23 cellular contexts compared by ENCODE assay signal in the genomic region with DNA sequence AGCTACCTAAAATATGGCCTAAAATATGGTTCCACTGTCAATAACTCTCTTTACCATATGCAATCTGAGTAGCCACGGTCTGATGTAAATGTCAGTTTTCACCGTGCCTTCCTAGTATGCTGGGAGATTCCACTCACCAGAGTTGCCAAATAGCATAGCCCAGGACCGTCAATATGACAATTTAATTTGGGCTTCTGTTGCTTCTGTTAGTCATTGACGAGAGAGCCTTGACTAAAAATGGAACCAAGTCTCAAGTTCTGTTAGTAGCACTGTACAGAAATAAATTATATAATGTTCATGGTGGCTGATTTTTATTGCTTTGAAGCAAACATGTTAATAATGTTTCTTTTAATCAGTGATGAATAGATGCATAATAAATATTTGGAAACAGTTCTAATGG.
A peak's percentile ranks its signal among the peaks of the same experiment; 100 is the strongest.
DNase-seq lines count a peak whose midpoint lies in the region; ATAC-seq, FAIRE-seq and TF ChIP-seq lines count a peak whose summit lies in the region.
"Had no signal": no experiment of that assay in that cellular context is flagged by ENCODE, and none has a peak within 500 bp of the region (broad histone marks: within the 10 kb centered on the region; RNA-seq: fewer than 3 reads in every experiment).

No MANE protein-coding gene starts in this region.

- peak overlapping the region; percentile 53 for H3K4me3 ChIP-seq in Loucy (ENCODE audit: low read length, poor library complexity, severe bottlenecking)
- H3K4me3 ChIP-seq in astrocyte (ENCODE audit: insufficient read depth, low read depth, low read length) = no peak overlapping the region
- no peak overlapping the region for H3K4me3 ChIP-seq in osteoblast (ENCODE audit: insufficient read depth, low read length)
- no peak overlapping the region for H3K4me3 ChIP-seq in gastrocnemius medialis
- H3K4me3 ChIP-seq: ascending aorta, transverse colon had no signal

- intact Hi-C loops in activated CD4-positive, alpha-beta T cell treated with anti-CD3 and anti-CD28 coated beads for 36 hours (cut with DNase I, micrococcal nuclease) = loop anchor here (1.0 to 5.0 kb wide), 6 partner anchors 107 to 222 kb away; no protein-coding TSS in a partner anchor
- intact Hi-C loops in gastrocnemius medialis (cut with DNase I; ENCODE audit: low total_unique reads) = no loop called here
- intact Hi-C loops in activated CD8-positive, alpha-beta T cell treated with anti-CD3 and anti-CD28 coated beads for 36 hours (cut with micrococcal nuclease) = no loop called here

- H3K9ac ChIP-seq in Loucy (ENCODE audit: low read depth, low read length, poor library complexity, severe bottlenecking) (no peak overlapping the region), astrocyte (ENCODE audit: low read length) (no peak overlapping the region)

- FAIRE-seq in astrocyte (lab: Jason Lieb, UNC) = no peak
- FAIRE-seq: HTR-8/SVneo had no signal

- TF ChIP-seq CTCF in Loucy (conservative IDR thresholded peaks at IDR 0.05; ENCODE audit: low read length) (no peak), astrocyte (IDR thresholded peaks at IDR 0.05; ENCODE audit: insufficient read depth, low read depth, low read length) (no peak), osteoblast (IDR thresholded peaks at IDR 0.05; ENCODE audit: extremely low read depth, low read depth, low read length) (no peak), gastrocnemius medialis (IDR thresholded peaks at IDR 0.05 in 4 of 5, conservative IDR thresholded peaks at IDR 0.05 in 1 of 5) (no peak)
- no peak for TF ChIP-seq CTCF in activated CD8-positive, alpha-beta T cell treated with anti-CD3 and anti-CD28 coated beads for 36 hours (IDR thresholded peaks at IDR 0.05)

- no peaks in the 10 kb centered on the region for H3K27me3 ChIP-seq in Loucy (ENCODE audit: insufficient read depth, low read length, poor library complexity, severe bottlenecking)
- H3K27me3 ChIP-seq in astrocyte (ENCODE audit: insufficient read depth, low read length) = no peaks in the 10 kb centered on the region
- H3K27me3 ChIP-seq in osteoblast (ENCODE audit: insufficient read depth, low read length) = no peaks in the 10 kb centered on the region
- no peaks in the 10 kb centered on the region for H3K27me3 ChIP-seq in gastrocnemius medialis
- H3K27me3 ChIP-seq: ascending aorta, transverse colon had no signal

- H3K27ac Mint-ChIP-seq in activated CD4-positive, alpha-beta T cell treated with anti-CD3 and anti-CD28 coated beads for 36 hours = no peak overlapping the region
- no peak overlapping the region for H3K27ac Mint-ChIP-seq in astrocyte (ENCODE audit: unreplicated experiment)
- H3K27ac Mint-ChIP-seq in activated CD8-positive, alpha-beta T cell treated with anti-CD3 and anti-CD28 coated beads for 36 hours = no peak overlapping the region
- H3K27ac Mint-ChIP-seq: CD4-positive, CD25-positive, alpha-beta regulatory T cell; endodermal cell; nephron progenitor cell; T-helper 2 cell treated with Interferon-gamma antibody and Interleukin-4, amounts not matched to agents 5 μg/mL and 100 μg/mL, for 36 hours had no signal

- peaks cover 13% of the 10 kb centered on the region for H3K4me1 Mint-ChIP-seq in activated CD4-positive, alpha-beta T cell treated with anti-CD3 and anti-CD28 coated beads for 36 hours
- H3K4me1 Mint-ChIP-seq in astrocyte (ENCODE audit: low read depth, unreplicated experiment) = no peaks in the 10 kb centered on the region
- peaks cover 3% of the 10 kb centered on the region for H3K4me1 Mint-ChIP-seq in activated CD8-positive, alpha-beta T cell treated with anti-CD3 and anti-CD28 coated beads for 36 hours (ENCODE audit: low read depth)
- H3K4me1 Mint-ChIP-seq: CD4-positive, CD25-positive, alpha-beta regulatory T cell had no signal

- H3K36me3 ChIP-seq in Loucy (ENCODE audit: insufficient read depth, low read length) (no peaks in the 10 kb centered on the region), astrocyte (ENCODE audit: insufficient read depth, low read length) (no peaks in the 10 kb centered on the region), osteoblast (ENCODE audit: insufficient read depth, low read length) (no peaks in the 10 kb centered on the region), gastrocnemius medialis (no peaks in the 10 kb centered on the region)
- H3K36me3 ChIP-seq: ascending aorta, transverse colon had no signal

- H3K27ac ChIP-seq in astrocyte (ENCODE audit: low read depth, low read length) (no peak overlapping the region), osteoblast (ENCODE audit: low read depth, low read length) (no peak overlapping the region), gastrocnemius medialis (no peak overlapping the region)
- H3K27ac ChIP-seq: transverse colon had no signal

- no peak for DNase-seq in activated CD4-positive, alpha-beta T cell treated with anti-CD3 and anti-CD28 coated beads for 36 hours
- DNase-seq in activated CD4-positive, alpha-beta T cell treated with anti-CD3 and anti-CD28 coated beads, Interleukin-2, amount 50 U/mL, for 1 hour = no peak
- no peak for DNase-seq in astrocyte (ENCODE audit: low read depth)
- no peak for DNase-seq in osteoblast (ENCODE audit: insufficient read length, low spot score, missing footprints)
- no peak for DNase-seq in NCI-H226
- no peak for DNase-seq in gastrocnemius medialis
- no peak for DNase-seq in activated CD8-positive, alpha-beta T cell treated with anti-CD3 and anti-CD28 coated beads for 36 hours
- DNase-seq: 8988T; activated naive CD4-positive, alpha-beta T cell; CD4-positive, CD25-positive, alpha-beta regulatory T cell; DMS53; endodermal cell; hypothalamus; NCI-H187 treated with DMSO at 0.1 percent for 48 hours; NCI-H446 treated with DMSO at 0.1 percent for 48 hours; nephron progenitor cell; SIG-M5; stimulated activated CD4-positive, alpha-beta T cell treated with anti-CD3 and anti-CD28 coated beads, Interleukin-12 subunit alpha, Interleukin-12 subunit beta, amount 100 ng/mL, for 4 hours; transverse colon had no signal

- peaks cover 3% of the 10 kb centered on the region for H3K9me3 Mint-ChIP-seq in activated CD4-positive, alpha-beta T cell treated with anti-CD3 and anti-CD28 coated beads for 36 hours (ENCODE audit: low read depth)
- H3K9me3 Mint-ChIP-seq in astrocyte (ENCODE audit: unreplicated experiment) = no peaks in the 10 kb centered on the region
- H3K9me3 Mint-ChIP-seq in activated CD8-positive, alpha-beta T cell treated with anti-CD3 and anti-CD28 coated beads for 36 hours = no peaks in the 10 kb centered on the region
- H3K9me3 Mint-ChIP-seq: nephron progenitor cell; T-helper 2 cell treated with Interferon-gamma antibody and Interleukin-4, amounts not matched to agents 5 μg/mL and 100 μg/mL, for 36 hours had no signal

- H3K9me3 ChIP-seq in Loucy (ENCODE audit: insufficient read depth, low read depth, low read length) (no peaks in the 10 kb centered on the region), astrocyte (ENCODE audit: insufficient read depth, low read depth, low read length) (no peaks in the 10 kb centered on the region), osteoblast (ENCODE audit: low read depth, low read length) (no peaks in the 10 kb centered on the region), gastrocnemius medialis (no peaks in the 10 kb centered on the region)
- H3K9me3 ChIP-seq: ascending aorta, transverse colon had no signal

- H3K27me3 Mint-ChIP-seq in activated CD4-positive, alpha-beta T cell treated with anti-CD3 and anti-CD28 coated beads for 36 hours = peaks cover 4% of the 10 kb centered on the region
- no peaks in the 10 kb centered on the region for H3K27me3 Mint-ChIP-seq in astrocyte (ENCODE audit: low read depth, unreplicated experiment)
- H3K27me3 Mint-ChIP-seq in activated CD8-positive, alpha-beta T cell treated with anti-CD3 and anti-CD28 coated beads for 36 hours = peaks cover 2% of the 10 kb centered on the region

- no peaks in the 10 kb centered on the region for H4K20me1 ChIP-seq in Loucy (ENCODE audit: insufficient read depth, low read length, poor library complexity, severe bottlenecking)
- no peaks in the 10 kb centered on the region for H4K20me1 ChIP-seq in astrocyte (ENCODE audit: insufficient read depth, low read length)
- no peaks in the 10 kb centered on the region for H4K20me1 ChIP-seq in osteoblast (ENCODE audit: insufficient read depth, low read length)

- POLR2A ChIA-PET in activated CD4-positive, alpha-beta T cell treated with anti-CD3 and anti-CD28 coated beads for 36 hours (lab: Charles Lee) = no interaction called here
- POLR2A ChIA-PET in activated CD8-positive, alpha-beta T cell treated with anti-CD3 and anti-CD28 coated beads for 36 hours (lab: Charles Lee) = no interaction called here

- no peak for TF ChIP-seq POLR2A in gastrocnemius medialis (IDR thresholded peaks at IDR 0.05)

- no peak overlapping the region for H2AFZ ChIP-seq in Loucy (ENCODE audit: low read length)
- H2AFZ ChIP-seq in astrocyte (ENCODE audit: low read depth, low read length) = no peak overlapping the region
- H2AFZ ChIP-seq in osteoblast (ENCODE audit: low read length) = no peak overlapping the region

- H3K4me2 ChIP-seq in Loucy (ENCODE audit: low read depth, low read length, poor library complexity, severe bottlenecking) = peak overlapping the region; percentile 65
- peak overlapping the region; percentile 19 for H3K4me2 ChIP-seq in astrocyte (ENCODE audit: low read length)
- peak overlapping the region; percentile 34 for H3K4me2 ChIP-seq in osteoblast (ENCODE audit: insufficient read depth, low read length)

- CTCF ChIA-PET in activated CD4-positive, alpha-beta T cell treated with anti-CD3 and anti-CD28 coated beads for 36 hours (lab: Charles Lee) = no interaction called here
- CTCF ChIA-PET in activated CD8-positive, alpha-beta T cell treated with anti-CD3 and anti-CD28 coated beads for 36 hours (lab: Charles Lee) = no interaction called here

- 0 out of 2 replicates have a peak, but pooled peaks cover 4% of the 10 kb centered on the region for H3F3A ChIP-seq in Loucy (ENCODE audit: low read depth)

- no peaks in the 10 kb centered on the region for H3K9me2 ChIP-seq in Loucy (replicated peaks; ENCODE audit: low read depth, low read length)

- H3K4me3 Mint-ChIP-seq in activated CD4-positive, alpha-beta T cell treated with anti-CD3 and anti-CD28 coated beads for 36 hours = no peak overlapping the region
- no peak overlapping the region for H3K4me3 Mint-ChIP-seq in astrocyte (ENCODE audit: unreplicated experiment)
- no peak overlapping the region for H3K4me3 Mint-ChIP-seq in activated CD8-positive, alpha-beta T cell treated with anti-CD3 and anti-CD28 coated beads for 36 hours
- H3K4me3 Mint-ChIP-seq: CD4-positive, CD25-positive, alpha-beta regulatory T cell; endodermal cell; nephron progenitor cell; T-helper 2 cell treated with Interferon-gamma antibody and Interleukin-4, amounts not matched to agents 5 μg/mL and 100 μg/mL, for 36 hours had no signal

- peaks cover 20% of the 10 kb centered on the region for H3K4me1 ChIP-seq in Loucy (ENCODE audit: insufficient read depth, low read length, poor library complexity, severe bottlenecking)
- H3K4me1 ChIP-seq in astrocyte (ENCODE audit: insufficient read depth, low read length) = peaks cover 6% of the 10 kb centered on the region
- peaks cover 9% of the 10 kb centered on the region for H3K4me1 ChIP-seq in osteoblast (ENCODE audit: insufficient read depth, low read length)
- no peaks in the 10 kb centered on the region for H3K4me1 ChIP-seq in gastrocnemius medialis
- H3K4me1 ChIP-seq: transverse colon had no signal

- no peaks in the 10 kb centered on the region for H3K36me3 Mint-ChIP-seq in activated CD4-positive, alpha-beta T cell treated with anti-CD3 and anti-CD28 coated beads for 36 hours (ENCODE audit: low read depth)
- no peaks in the 10 kb centered on the region for H3K36me3 Mint-ChIP-seq in astrocyte (ENCODE audit: low read depth, unreplicated experiment)
- H3K36me3 Mint-ChIP-seq in activated CD8-positive, alpha-beta T cell treated with anti-CD3 and anti-CD28 coated beads for 36 hours (ENCODE audit: low read depth) = no peaks in the 10 kb centered on the region
- H3K36me3 Mint-ChIP-seq: CD4-positive, CD25-positive, alpha-beta regulatory T cell had no signal

- H3K79me2 ChIP-seq in Loucy (ENCODE audit: insufficient read depth, low read length) (no peaks in the 10 kb centered on the region), astrocyte (ENCODE audit: insufficient read depth, low read length) (no peaks in the 10 kb centered on the region), osteoblast (ENCODE audit: insufficient read depth, low read length) (no peaks in the 10 kb centered on the region)

- ATAC-seq in activated CD4-positive, alpha-beta T cell treated with anti-CD3 and anti-CD28 coated beads for 36 hours = peak; percentile 75
- no peak for ATAC-seq in gastrocnemius medialis
- no peak for ATAC-seq in activated CD8-positive, alpha-beta T cell treated with anti-CD3 and anti-CD28 coated beads for 36 hours

- in situ Hi-C loops in gastrocnemius medialis (cut with MboI; ENCODE audit: low sequenced_read_pairs in 4 of 4) = no loop called here

Comparison
In these comparisons a context has a peak if more than half of its experiments do, and no peak if none do; other contexts are left out.
1. intact Hi-C loops: an anchor here in activated CD4-positive, alpha-beta T cell treated with anti-CD3 and anti-CD28 coated beads for 36 hours (1.0 to 5.0 kb wide); none called in gastrocnemius medialis and activated CD8-positive, alpha-beta T cell treated with anti-CD3 and anti-CD28 coated beads for 36 hours.